Comparison of ENCODE assay signal across 20 cellular contexts in genomic region chr6:108578166-108578565, GRCh38. TPM values are rescaled to one million over a fixed set of nuclear protein-coding genes. Genes with fewer than 3 reads are reported as not detected.
A peak's percentile ranks its signal among the peaks of the same experiment; 100 is the strongest.
DNase-seq lines count a peak whose midpoint lies in the region; ATAC-seq and TF ChIP-seq lines count a peak whose summit lies in the region.
"Had no signal": no experiment of that assay in that cellular context is flagged by ENCODE, and none has a peak within 500 bp of the region (broad histone marks: within the 10 kb centered on the region; RNA-seq: fewer than 3 reads in every experiment).

No MANE protein-coding gene starts in this region.

- peaks cover 0 to 99% of the 10 kb centered on the region in 2 donors for H3K4me1 ChIP-seq in right atrium auricular region
- H3K4me1 ChIP-seq in right lobe of liver, result peaks cover 0 to 88% (median 26%) of the 10 kb centered on the region in 4 donors
- peaks cover 18 to 28% of the 10 kb centered on the region in 2 donors for H3K4me1 ChIP-seq in aorta (ENCODE audit: control insufficient read depth in 1 of 2, insufficient read depth in 2 of 2, low read length in 2 of 2)

- no peaks in the 10 kb centered on the region for H3K36me3 ChIP-seq in right atrium auricular region
- H3K36me3 ChIP-seq in right lobe of liver, result no peaks in the 10 kb centered on the region
- peaks cover 0 to 3% of the 10 kb centered on the region in 2 donors for H3K36me3 ChIP-seq in aorta (ENCODE audit: control insufficient read depth in 1 of 2, insufficient read depth in 2 of 2, low read length in 1 of 2)

- H3K9me3 ChIP-seq in right atrium auricular region, result no peaks in the 10 kb centered on the region
- no peaks in the 10 kb centered on the region for H3K9me3 ChIP-seq in right lobe of liver
- H3K9me3 ChIP-seq in aorta (ENCODE audit: control insufficient read depth, low read length), result no peaks in the 10 kb centered on the region
- H3K9me3 ChIP-seq: neutrophil had no signal

- H3K27ac Mint-ChIP-seq in chondrocyte (ENCODE audit: unreplicated experiment) (peak overlapping the region; percentile 94), osteocyte (ENCODE audit: unreplicated experiment) (peak overlapping the region; percentile 70)
- H3K27ac Mint-ChIP-seq: dendritic cell treated with granulocyte-macrophage colony-stimulating factor and Interleukin-4, amounts not matched to agents 40 ng/mL and 50 ng/mL, for 4 days; WTC11 had no signal

- TF ChIP-seq POLR2A in right lobe of liver (IDR thresholded peaks at IDR 0.05), result no peak

- TF ChIP-seq CTCF in right atrium auricular region (IDR thresholded peaks at IDR 0.05), result no peak
- no peak for TF ChIP-seq CTCF in chondrocyte (IDR thresholded peaks at IDR 0.05)
- TF ChIP-seq CTCF in osteocyte (IDR thresholded peaks at IDR 0.05), result no peak
- TF ChIP-seq CTCF in right lobe of liver (IDR thresholded peaks at IDR 0.05), result no peak

- 96% methylated on average over 4 of the region's 4 CpGs for WGBS in right lobe of liver (ENCODE audit: insufficient coverage, low coverage, low lambda C conversion rate, missing lambda C conversion rate)
- WGBS in aorta, 2 donors, result 94 to 97% methylated on average over 4 of the region's 4 CpGs

- peaks cover 3% of the 10 kb centered on the region for H3K36me3 Mint-ChIP-seq in chondrocyte (ENCODE audit: low read depth)
- peaks cover 16% of the 10 kb centered on the region for H3K36me3 Mint-ChIP-seq in osteocyte (ENCODE audit: unreplicated experiment)

- H3K4me3 Mint-ChIP-seq in chondrocyte (ENCODE audit: unreplicated experiment) (no peak overlapping the region), osteocyte (ENCODE audit: unreplicated experiment) (no peak overlapping the region)
- H3K4me3 Mint-ChIP-seq: brain; CD4-positive, alpha-beta T cell; dendritic cell treated with granulocyte-macrophage colony-stimulating factor and Interleukin-4, amounts not matched to agents 40 ng/mL and 50 ng/mL, for 4 days; WTC11 had no signal

- H3K27ac ChIP-seq in right atrium auricular region, result peak overlapping the region; percentile 80 to 84
- H3K27ac ChIP-seq in right lobe of liver, result peak overlapping the region in 1 of 3 donors; percentile 41
- H3K27ac ChIP-seq in aorta (ENCODE audit: low read depth in 1 of 2, low read length in 2 of 2), result peak overlapping the region in 1 of 2 donors; percentile 28

- H3K27me3 Mint-ChIP-seq in chondrocyte (ENCODE audit: low read depth) (no peaks in the 10 kb centered on the region), osteocyte (ENCODE audit: unreplicated experiment) (no peaks in the 10 kb centered on the region)
- H3K27me3 Mint-ChIP-seq: CD4-positive, alpha-beta T cell; dendritic cell treated with granulocyte-macrophage colony-stimulating factor and Interleukin-4, amounts not matched to agents 40 ng/mL and 50 ng/mL, for 4 days had no signal

- no peak for ATAC-seq in left ventricle myocardium superior
- no peak for ATAC-seq in right lobe of liver
- no peak for ATAC-seq in HG03460 (IDR thresholded peaks at IDR 0.05; ENCODE audit: unreplicated experiment)
- no peak for ATAC-seq in aorta (ENCODE audit: low FRiP score)
- ATAC-seq: stimulated activated naive CD8-positive, alpha-beta T cell treated with anti-CD3 and anti-CD28 coated beads, Interleukin-15, Interleukin-2, amounts not matched to agents 100 U/mL and 50 U/mL, for 24 hours; WTC11 had no signal

- H3K4me1 Mint-ChIP-seq in chondrocyte (ENCODE audit: low read depth), result peaks cover 78% of the 10 kb centered on the region
- peaks cover 70% of the 10 kb centered on the region for H3K4me1 Mint-ChIP-seq in osteocyte (ENCODE audit: unreplicated experiment)

- no peak overlapping the region for H3K4me3 ChIP-seq in right atrium auricular region
- H3K4me3 ChIP-seq in right lobe of liver, result no peak overlapping the region
- H3K4me3 ChIP-seq in aorta (ENCODE audit: low read length in 2 of 2), result no peak overlapping the region

- H3K9me3 Mint-ChIP-seq in chondrocyte (ENCODE audit: low read depth) (no peaks in the 10 kb centered on the region), osteocyte (ENCODE audit: unreplicated experiment) (no peaks in the 10 kb centered on the region)
- H3K9me3 Mint-ChIP-seq: brain; CD4-positive, alpha-beta T cell; dendritic cell treated with granulocyte-macrophage colony-stimulating factor and Interleukin-4, amounts not matched to agents 40 ng/mL and 50 ng/mL, for 4 days; WTC11 had no signal

- intact Hi-C loops in left ventricle myocardium superior (cut with micrococcal nuclease), result no loop called here
- intact Hi-C loops in right lobe of liver (cut with DNase I), result no loop called here
- intact Hi-C loops in aorta (cut with DNase I), result no loop called here

- H3K27me3 ChIP-seq in right atrium auricular region, result no peaks in the 10 kb centered on the region
- H3K27me3 ChIP-seq in right lobe of liver, result no peaks in the 10 kb centered on the region
- no peaks in the 10 kb centered on the region for H3K27me3 ChIP-seq in aorta (ENCODE audit: control insufficient read depth in 1 of 2, insufficient read depth in 2 of 2, low read length in 1 of 2)
- H3K27me3 ChIP-seq: neutrophil had no signal

- DNase-seq in right atrium auricular region (ENCODE audit: low spot score) (no peak), left ventricle myocardium superior (no peak), chondrocyte (ENCODE audit: low spot score) (no peak), osteocyte (ENCODE audit: extremely low spot score, unreplicated experiment) (no peak), right lobe of liver (no peak), aorta (no peak)
- DNase-seq in activated CD4-positive, alpha-beta T cell treated with anti-CD3 and anti-CD28 coated beads for 4 hours, result no peak
- DNase-seq: activated naive CD4-positive, alpha-beta T cell treated with anti-CD3 and anti-CD28 coated beads, Interleukin-2, amount 50 U/mL, for 16 hours; activated T-cell treated with anti-CD3 and anti-CD28 coated beads, Interleukin-2, amount 50 U/mL, for 48 hours; CD4-positive, alpha-beta T cell; foreskin melanocyte; midbrain; NCI-H1694; NCI-H82; stimulated activated naive CD8-positive, alpha-beta T cell treated with anti-CD3 and anti-CD28 coated beads, Interleukin-15, Interleukin-2, amounts not matched to agents 100 U/mL and 50 U/mL, for 24 hours had no signal

RNA-seq across cellular contexts. Expression of gene FOXO3, which starts 17.4 kb away (rescaled TPM):
- total RNA-seq in right atrium auricular region, result 10 to 100 TPM; 54.5 to 60.9 TPM
- total RNA-seq in left ventricle myocardium superior, result 29.5 TPM
- 42.7 to 58.1 TPM (median 45.0 TPM) in 3 replicates for total RNA-seq in chondrocyte
- total RNA-seq in osteocyte, result 60.3 and 62.9 TPM in 2 replicates
- 10 to 100 TPM; 18.1 to 45.2 (median 23.8) TPM for total RNA-seq in right lobe of liver
- 10 to 100 TPM; 66.8 to 89.6 TPM for total RNA-seq in aorta
- 10 to 100 TPM; 11.0 to 21.4 TPM for polyA plus RNA-seq in aorta
